In genomic region chr19:507286-508203, GRCh38 we compare ENCODE assay signal across 8 cellular contexts.
A peak's percentile ranks its signal among the peaks of the same experiment; 100 is the strongest.
DNase-seq lines count a peak whose midpoint lies in the region; ATAC-seq and TF ChIP-seq lines count a peak whose summit lies in the region.

TSS of gene TPGS1 (plus strand) at chr19:507497. CDS start at chr19:507507, 10 bp downstream.

- no peak for DNase-seq in AG04449 (ENCODE audit: low read depth, low spot score)
- DNase-seq in NCI-H345 treated with DMSO at 0.1 percent for 48 hours (lab: John Stamatoyannopoulos, UW; ENCODE audit: unreplicated experiment) = peak; percentile 99
- DNase-seq in activated CD4-positive, alpha-beta T cell treated with anti-CD3 and anti-CD28 coated beads for 48 hours = peak; percentile 91
- DNase-seq in coronary artery (ENCODE audit: low spot score) = peak; percentile 99
- DNase-seq in left kidney (ENCODE audit: low read depth, low spot score) = peak; percentile 92
- peak; percentile 87 for DNase-seq in stimulated activated CD4-positive, alpha-beta T cell treated with anti-CD3 and anti-CD28 coated beads, Interleukin-1b, Interleukin-23, amount 100 ng/mL, for 48 hours

- H3K4me3 ChIP-seq in AG04449 (ENCODE audit: low read depth, low read length) = peak within 1 kb of the TSS; percentile 95
- peak within 1 kb of the TSS; percentile 95 for H3K4me3 ChIP-seq in coronary artery

- CTCF ChIA-PET in AG04449 (lab: Yijun Ruan, JAX) = interaction anchor here (0.9 to 5.6 kb wide), 20 partner anchors 8 to 240 kb away, joined by 3 to 88 read pairs (median 6); partner anchors contain the start of genes CDC34 and MADCAM1

- peak; percentile 36 for ATAC-seq in GM18861 (IDR thresholded peaks at IDR 0.05; ENCODE audit: unreplicated experiment)
- peak; percentile 57 for ATAC-seq in HG03066 (IDR thresholded peaks at IDR 0.05; ENCODE audit: low read depth, unreplicated experiment)

- TF ChIP-seq CTCF in AG04449 (IDR thresholded peaks at IDR 0.05; ENCODE audit: insufficient read depth, low read length, missing control alignments) = no peak
- TF ChIP-seq CTCF in coronary artery (IDR thresholded peaks at IDR 0.05) = no peak

- H3K27ac ChIP-seq in coronary artery = peak within 1 kb of the TSS; percentile 88 to 95

- POLR2A ChIA-PET in AG04449 (lab: Yijun Ruan, JAX) = interaction anchor here (1.3 kb wide), 1 partner anchor 19 kb away, joined by 12 read pairs; no protein-coding TSS in a partner anchor
